ENCODE assay signal across 8 cellular contexts in genomic region chr19:48255376-48256303, GRCh38. TPM values are rescaled to one million over a fixed set of nuclear protein-coding genes. Genes with fewer than 3 reads are reported as not detected.
A peak's percentile ranks its signal among the peaks of the same experiment; 100 is the strongest.
DNase-seq lines count a peak whose midpoint lies in the region; ATAC-seq and TF ChIP-seq lines count a peak whose summit lies in the region.

Gene CARD8, minus strand, starts transcription at chr19:48255912. Its CDS starts 14,892 bp downstream, at chr19:48241020.

- intact Hi-C loops in PC-9 (cut with micrococcal nuclease; ENCODE audit: unreplicated experiment): loop anchor here (1.0 kb wide), 1 partner anchor 85 kb away; the partner anchor contains the start of genes LIG1 and ZSWIM9

- no peak for TF ChIP-seq CTCF in PC-9 (conservative IDR thresholded peaks at IDR 0.05)

- no peaks in the 10 kb centered on the region for H3K9me3 ChIP-seq in PC-9 (ENCODE audit: insufficient read depth, low read depth)

- H2AFZ ChIP-seq in PC-9: peak within 1 kb of the TSS; percentile 85

- POLR2A ChIA-PET in PC-9 (lab: Charles Lee; ENCODE audit: unreplicated experiment): interaction anchor here (0.6 to 0.9 kb wide), 3 partner anchors 52 to 288 kb away, joined by 4 to 6 read pairs (median 4); no protein-coding TSS in a partner anchor

- H3K9me2 ChIP-seq in PC-9 (ENCODE audit: insufficient read depth): no peaks in the 10 kb centered on the region; the same call in 1 of the 2 replicates

- peaks cover 3% of the 10 kb centered on the region for H3F3A ChIP-seq in PC-9 (ENCODE audit: insufficient read depth, low read depth)

- H3K79me2 ChIP-seq in PC-9 (ENCODE audit: low read depth): peaks cover 23% of the 10 kb centered on the region

- ATAC-seq in GM21423 (IDR thresholded peaks at IDR 0.05; ENCODE audit: unreplicated experiment): peak; percentile 52

- H4K20me1 ChIP-seq in PC-9 (ENCODE audit: insufficient read depth): no peaks in the 10 kb centered on the region

- peak within 1 kb of the TSS; percentile 65 for H3K4me3 ChIP-seq in PC-9

- no peak for TF ChIP-seq EP300 in Ishikawa (IDR thresholded peaks at IDR 0.05; ENCODE audit: borderline replicate concordance)

- TF ChIP-seq RAD21 in Ishikawa (IDR thresholded peaks at IDR 0.05; ENCODE audit: low read depth): no peak

- H3K4me1 ChIP-seq in PC-9 (replicated peaks; ENCODE audit: insufficient read depth): peaks cover 32% of the 10 kb centered on the region

- BruUV-seq in PC-9 (replicated peaks; lab: Mats Ljungman, UMichigan): no TSS peak

- peak within 1 kb of the TSS; percentile 78 for H3K4me2 ChIP-seq in PC-9

- 0 out of 2 replicates have a peak, but pooled peaks cover 5% of the 10 kb centered on the region for H3K36me3 ChIP-seq in PC-9 (ENCODE audit: low read depth)

- peak; percentile 72 for DNase-seq in COLO668 (lab: John Stamatoyannopoulos, UW; ENCODE audit: unreplicated experiment)
- DNase-seq in PC-9: peak; percentile 72 to 82
- DNase-seq in activated T-cell treated with anti-CD3 and anti-CD28 coated beads for 48 hours (ENCODE audit: low read depth): peak; percentile 72
- DNase-seq in erythroblast (lab: John Stamatoyannopoulos, UW): peak; percentile 95 to 96
- peak; percentile 83 for DNase-seq in mucosa of gallbladder (ENCODE audit: low spot score)
- peak; percentile 65 for DNase-seq in stimulated activated CD8-positive, alpha-beta memory T cell treated with anti-CD3 and anti-CD28 coated beads, Interleukin-4, amount 100 ng/mL, for 24 hours (ENCODE audit: low read depth)

- CTCF ChIA-PET in PC-9 (lab: Charles Lee): interaction anchor here (0.6 kb wide), 1 partner anchor 159 kb away, joined by 5 read pairs; no protein-coding TSS in a partner anchor

- H3K27me3 ChIP-seq in PC-9 (ENCODE audit: insufficient read depth, low read depth): no peaks in the 10 kb centered on the region

- peak within 1 kb of the TSS; percentile 93 for H3K27ac ChIP-seq in PC-9

- TF ChIP-seq POLR2A in erythroblast (IDR thresholded peaks at IDR 0.05; ENCODE audit: low read length): peak; percentile 94

TF ChIP-seq in Ishikawa, 13 proteins besides CTCF, POLR2A, EP300 and RAD21:
- TF ChIP-seq TEAD4 (IDR thresholded peaks at IDR 0.05) (no peak), FOXM1 (IDR thresholded peaks at IDR 0.05; ENCODE audit: borderline replicate concordance, low read depth) (no peak), TCF12 (IDR thresholded peaks at IDR 0.05; ENCODE audit: low read depth) (no peak), USF1 (IDR thresholded peaks at IDR 0.05) (0 out of 2 replicates have a peak, but pooled peaks have one; percentile 6), ZBTB7A (IDR thresholded peaks at IDR 0.05; ENCODE audit: low read depth) (no peak), REST (IDR thresholded peaks at IDR 0.05; ENCODE audit: low read depth) (peak; percentile 12; the same call in 1 of the 2 replicates), YY1 (IDR thresholded peaks at IDR 0.05; ENCODE audit: low read depth) (peak; percentile 100), MAX (IDR thresholded peaks at IDR 0.05) (peak; percentile 16), EGR1 (IDR thresholded peaks at IDR 0.05) (peak; percentile 95), TAF1 (IDR thresholded peaks at IDR 0.05; ENCODE audit: low read depth) (peak; percentile 99), NFIC (IDR thresholded peaks at IDR 0.05) (peak; percentile 7; the same call in 1 of the 2 replicates), CREB1 (IDR thresholded peaks at IDR 0.05; ENCODE audit: low read depth) (no peak)

RNA-seq across cellular contexts. Expression of gene CARD8, which starts in this region (rescaled TPM):
- total RNA-seq in PC-9 (2021) (17.7 and 25.6 TPM in 2 replicates), mucosa of gallbladder (38.6 TPM)

Comparison
In these comparisons a context has a peak if more than half of its experiments do, and no peak if none do; other contexts are left out.
1. Peak in every context shown above with its lines: DNase-seq, ATAC-seq, H3K4me3 ChIP-seq and H3K27ac ChIP-seq.